Comparison of ENCODE assay signal across 7 cellular contexts in the genomic region with DNA sequence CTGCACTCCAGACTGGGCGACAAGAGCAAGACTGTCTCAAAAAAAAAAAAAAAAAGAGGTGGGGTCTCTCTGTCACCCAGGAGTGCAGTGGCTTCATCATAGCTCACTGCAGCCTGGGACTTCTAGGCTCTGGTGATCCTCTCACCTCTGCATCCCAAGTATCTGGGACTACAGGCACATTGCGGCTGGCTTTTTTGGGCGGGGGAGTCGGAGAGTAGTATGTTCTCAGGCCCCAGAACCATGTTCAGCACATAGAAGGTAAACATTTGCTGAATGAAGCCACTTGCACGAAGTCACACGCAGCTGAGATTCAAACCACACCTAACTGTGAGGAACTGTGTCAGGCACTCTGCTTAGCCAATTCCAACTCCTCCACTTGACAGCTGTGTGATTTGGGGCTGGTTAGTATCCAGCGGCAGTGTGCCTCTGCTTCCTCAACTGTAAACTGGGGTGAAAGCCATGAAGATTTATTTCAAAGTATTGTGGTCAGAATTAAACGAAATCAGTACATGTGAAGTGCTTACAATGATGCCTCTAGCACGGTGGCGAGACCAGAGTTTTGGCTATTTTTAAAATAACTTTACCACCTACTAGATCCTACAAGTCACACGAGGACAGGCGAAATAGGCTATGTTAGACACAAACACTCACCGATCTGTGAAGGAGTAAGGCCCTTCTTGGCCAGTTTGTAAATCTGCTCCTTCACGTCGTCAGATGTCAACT. TPM values are rescaled to one million over a fixed set of nuclear protein-coding genes. Genes with fewer than 3 reads are reported as not detected.
DNase-seq lines count a peak whose midpoint lies in the region; ATAC-seq and TF ChIP-seq lines count a peak whose summit lies in the region.

No MANE protein-coding gene starts in this region.

- intact Hi-C loops in activated B cell treated with CpG ODN at 0.5 μM for 24 hours (cut with micrococcal nuclease) = loop anchor here (1.0 to 10.0 kb wide), 8 partner anchors 130 to 1028 kb away; a partner anchor contains a TSS

- H3K27me3 Mint-ChIP-seq in activated B cell treated with CpG ODN at 0.5 μM for 24 hours = no peaks in the 10 kb centered on the region

- peak overlapping the region; percentile 95 for H3K27ac ChIP-seq in HL-60 (replicated peaks)
- peak overlapping the region; percentile 83 to 96 for H3K27ac ChIP-seq in right atrium auricular region
- peak overlapping the region; percentile 96 for H3K27ac ChIP-seq in skeletal muscle tissue (ENCODE audit: low read depth, low read length)

- H3K4me1 ChIP-seq in right atrium auricular region = peaks cover 0 to 20% of the 10 kb centered on the region in 2 donors
- peaks cover 19 to 30% (median 21%) of the 10 kb centered on the region in 3 donors for H3K4me1 ChIP-seq in skeletal muscle tissue (ENCODE audit: control insufficient read depth in 3 of 3, insufficient read depth in 3 of 3, low read length in 3 of 3)

- H3K36me3 ChIP-seq in right atrium auricular region (peaks cover 24% of the 10 kb centered on the region), skeletal muscle tissue (ENCODE audit: control insufficient read depth in 3 of 3, insufficient read depth in 3 of 3, low read length in 3 of 3) (peaks cover 20 to 26% (median 25%) of the 10 kb centered on the region in 3 donors)

- no peaks in the 10 kb centered on the region for H3K27me3 ChIP-seq in HL-60 (ENCODE audit: insufficient read depth, poor library complexity, severe bottlenecking)
- H3K27me3 ChIP-seq in right atrium auricular region = no peaks in the 10 kb centered on the region
- H3K27me3 ChIP-seq in skeletal muscle tissue (ENCODE audit: control insufficient read depth in 3 of 3, insufficient read depth in 3 of 3, low read length in 3 of 3) = no peaks in the 10 kb centered on the region

- TF ChIP-seq CTCF in HL-60 (IDR thresholded peaks at IDR 0.05; ENCODE audit: insufficient read depth, low read length) (no peak), activated B cell treated with CpG ODN at 0.5 μM for 24 hours (IDR thresholded peaks at IDR 0.05) (no peak), right atrium auricular region (IDR thresholded peaks at IDR 0.05) (no peak)

- peak overlapping the region; percentile 96 for H3K27ac Mint-ChIP-seq in activated B cell treated with CpG ODN at 0.5 μM for 24 hours

- peaks cover 38% of the 10 kb centered on the region for H3K4me1 Mint-ChIP-seq in activated B cell treated with CpG ODN at 0.5 μM for 24 hours

- H3K9me3 Mint-ChIP-seq in activated B cell treated with CpG ODN at 0.5 μM for 24 hours = no peaks in the 10 kb centered on the region

- peak overlapping the region; percentile 97 to 99 (median 99) for H3K9ac ChIP-seq in skeletal muscle tissue (ENCODE audit: low read depth in 1 of 3, low read length in 3 of 3)

- ATAC-seq in activated B cell treated with CpG ODN at 0.5 μM for 24 hours (ENCODE audit: low read depth) = no peak

- H3K4me3 Mint-ChIP-seq in activated B cell treated with CpG ODN at 0.5 μM for 24 hours = peak overlapping the region; percentile 99

- CTCF ChIA-PET in activated B cell treated with CpG ODN at 0.5 μM for 24 hours (lab: Charles Lee) = no interaction called here

- POLR2A ChIA-PET in activated B cell treated with CpG ODN at 0.5 μM for 24 hours (lab: Charles Lee) = interaction anchor here (0.6 to 3.4 kb wide), 8 partner anchors 130 to 338 kb away, joined by 3 to 75 read pairs (median 6); a partner anchor contains a TSS

- peak in 1 of 2 experiments; percentile 40 for DNase-seq in HL-60 (ENCODE audit: low read depth in 1 of 2, low spot score in 1 of 2)
- DNase-seq in activated B cell treated with CpG ODN at 0.5 μM for 24 hours = no peak
- no peak for DNase-seq in right atrium auricular region (ENCODE audit: low spot score)
- DNase-seq in GM19240 (ENCODE audit: insufficient read length, low spot score) = no peak
- DNase-seq in occipital lobe (lab: John Stamatoyannopoulos, UW) = no peak
- no peak for DNase-seq in cerebellar nuclear complex (lab: John Stamatoyannopoulos, UW)

- peak overlapping the region; percentile 93 for H3K4me3 ChIP-seq in HL-60 (replicated peaks; ENCODE audit: insufficient read depth, low read length)
- H3K4me3 ChIP-seq in right atrium auricular region = peak overlapping the region; percentile 77 to 95
- peak overlapping the region; percentile 96 to 99 (median 97) for H3K4me3 ChIP-seq in skeletal muscle tissue (ENCODE audit: low read length in 3 of 3)

- no peaks in the 10 kb centered on the region for H3K9me3 ChIP-seq in right atrium auricular region
- H3K9me3 ChIP-seq in skeletal muscle tissue (ENCODE audit: control insufficient read depth in 3 of 3, low read length in 3 of 3) = no peaks in the 10 kb centered on the region

- H3K36me3 Mint-ChIP-seq in activated B cell treated with CpG ODN at 0.5 μM for 24 hours (ENCODE audit: low read depth) = peaks cover 63% of the 10 kb centered on the region

RNA-seq across cellular contexts. Expression of a gene that starts 0.8 kb away (rescaled TPM):
- total RNA-seq in activated B cell treated with CpG ODN at 0.5 μM for 24 hours (1,617 and 1,778 TPM in 2 replicates), right atrium auricular region (1,000 to 10,000 TPM in 1 of 2 donors, 100 to 1,000 TPM in 1; 706 to 1,241 TPM), skeletal muscle tissue (3,269 TPM), occipital lobe (1,606 TPM)
